23 cellular contexts compared by ENCODE assay signal in the genomic region with DNA sequence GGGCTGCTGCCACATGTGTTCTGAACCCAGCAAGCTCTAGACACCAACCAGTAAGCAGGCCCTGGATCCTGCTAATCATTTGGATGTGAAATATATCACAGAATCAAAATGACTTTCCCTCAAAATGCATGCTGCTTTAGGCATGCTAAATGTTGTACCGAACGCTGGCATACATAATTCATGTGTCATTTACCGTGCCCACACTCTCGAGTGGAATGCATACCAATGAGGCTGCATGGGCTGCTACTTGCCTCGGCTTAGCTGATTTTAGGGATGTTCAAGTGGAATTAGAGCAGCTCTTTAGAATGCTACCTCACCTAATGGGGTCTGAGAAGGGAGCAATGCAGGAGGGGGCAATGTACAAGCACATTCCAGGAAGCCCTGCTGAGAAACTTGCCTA.
"Had no signal": no experiment of that assay in that cellular context is flagged by ENCODE, and none has a peak within 500 bp of the region (broad histone marks: within the 10 kb centered on the region; RNA-seq: fewer than 3 reads in every experiment).

No MANE protein-coding gene starts in this region.

- H3K4me3 ChIP-seq: pancreas, prostate gland, right lobe of liver, sigmoid colon, stomach, suprapubic skin, testis, tibial artery, transverse colon, upper lobe of right lung, uterus had no signal

- H3K27me3 ChIP-seq: neutrophil, pancreas, right lobe of liver, sigmoid colon, stomach, suprapubic skin, testis, tibial artery, transverse colon, upper lobe of right lung, uterus had no signal

- H3K4me1 ChIP-seq: pancreas, prostate gland, right lobe of liver, stomach, suprapubic skin, testis, tibial artery, transverse colon, upper lobe of right lung, uterus had no signal

- ATAC-seq: naive thymus-derived CD8-positive, alpha-beta T cell; pancreas; right lobe of liver; stimulated activated effector memory CD8-positive, alpha-beta T cell treated with anti-CD3 and anti-CD28 coated beads, Interleukin-12 subunit alpha, Interleukin-12 subunit beta, amount 100 ng/mL, for 72 hours; stimulated activated naive B cell treated with anti-CD40 and anti-IgM and Interleukin-4, amounts not matched to agents 10 μg/mL and 1 μg/mL and 100 μg/mL, for 72 hours; upper lobe of right lung had no signal

- H3K27ac ChIP-seq: neutrophil, pancreas, prostate gland, right lobe of liver, sigmoid colon, stomach, suprapubic skin, testis, tibial artery, transverse colon, upper lobe of right lung, uterus had no signal

- H3K36me3 ChIP-seq: neutrophil, pancreas, prostate gland, right lobe of liver, sigmoid colon, stomach, suprapubic skin, tibial artery, transverse colon, upper lobe of right lung, uterus had no signal

- DNase-seq: naive thymus-derived CD8-positive, alpha-beta T cell; nephron progenitor cell; pancreas; right cardiac atrium; right lobe of liver; sigmoid colon; small intestine; stimulated activated CD4-positive, alpha-beta T cell treated with anti-CD3 and anti-CD28 coated beads, Interleukin-15, amount 100 ng/mL, for 24 hours; stimulated activated CD4-positive, alpha-beta T cell treated with anti-CD3 and anti-CD28 coated beads, Interleukin-2, amount 100 ng/mL, for 24 hours; stimulated activated CD4-positive, alpha-beta T cell treated with anti-CD3 and anti-CD28 coated beads, Interleukin-2, amount 100 ng/mL, for 48 hours; stimulated activated CD4-positive, alpha-beta T cell treated with anti-CD3 and anti-CD28 coated beads, Interleukin-4, amount 100 ng/mL, for 24 hours; stimulated activated naive B cell treated with anti-CD40 and anti-IgM and Interleukin-4, amounts not matched to agents 10 μg/mL and 1 μg/mL and 100 μg/mL, for 72 hours; stimulated activated naive CD4-positive, alpha-beta T cell treated with Interleukin-2 at 50 U/mL for 16 hours; stomach; testis; tibial artery; transverse colon; upper lobe of right lung; uterus had no signal

- H3K9me3 ChIP-seq: neutrophil, pancreas, prostate gland, right lobe of liver, sigmoid colon, stomach, suprapubic skin, testis, tibial artery, transverse colon, upper lobe of right lung, uterus had no signal
